ENCODE assay signal across 2 cellular contexts in the genomic region with DNA sequence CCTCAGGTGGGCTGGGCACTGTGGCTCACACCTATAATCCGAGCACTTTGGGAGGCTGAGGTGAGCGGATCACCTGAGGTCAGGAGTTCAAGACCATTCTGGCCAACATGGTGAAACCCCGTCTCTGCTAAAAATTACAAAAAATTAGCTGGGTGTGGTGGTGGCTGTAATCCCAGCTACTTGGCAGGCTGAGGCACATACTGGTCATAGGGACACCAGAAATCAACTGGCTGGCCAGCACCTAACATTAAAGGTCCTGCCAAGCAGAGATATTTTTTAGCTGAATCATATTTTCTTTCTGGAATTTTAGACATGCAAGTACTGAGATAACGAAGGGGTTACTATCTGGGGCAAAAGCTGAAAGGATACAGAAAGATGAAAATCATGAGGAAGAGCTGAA. TPM values are rescaled to one million over a fixed set of nuclear protein-coding genes. Genes with fewer than 3 reads are reported as not detected.
"Had no signal": no experiment of that assay in that cellular context is flagged by ENCODE, and none has a peak within 500 bp of the region (broad histone marks: within the 10 kb centered on the region; RNA-seq: fewer than 3 reads in every experiment).

No MANE protein-coding gene starts in this region.

RNA-seq across cellular contexts. Expression of gene POTEE, which starts 27.9 kb away (rescaled TPM):
- total RNA-seq: PC-3, SK-MEL-5 had no signal
